17 cellular contexts compared by ENCODE assay signal in the genomic region with DNA sequence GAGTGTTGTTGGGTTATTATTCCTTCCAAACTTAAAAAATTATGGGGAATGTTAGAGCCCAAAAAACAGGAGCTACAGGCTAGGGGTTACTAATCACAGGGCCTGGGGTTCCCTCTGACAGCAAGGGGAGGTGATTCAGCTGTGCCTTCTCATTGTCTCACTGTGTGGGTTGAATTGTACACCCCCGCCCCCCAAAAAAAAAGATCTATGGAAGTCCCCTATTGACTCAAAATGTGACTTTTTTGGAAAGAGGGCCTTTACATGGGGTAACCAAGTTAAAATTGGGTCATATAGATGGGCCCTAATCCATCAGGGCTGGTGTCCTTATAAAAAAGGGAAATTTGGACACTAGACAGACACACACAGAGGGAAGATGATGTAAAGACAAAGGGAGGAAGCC.
A peak's percentile ranks its signal among the peaks of the same experiment; 100 is the strongest.
DNase-seq lines count a peak whose midpoint lies in the region; ATAC-seq and TF ChIP-seq lines count a peak whose summit lies in the region.
"Had no signal": no experiment of that assay in that cellular context is flagged by ENCODE, and none has a peak within 500 bp of the region (broad histone marks: within the 10 kb centered on the region; RNA-seq: fewer than 3 reads in every experiment).

No MANE protein-coding gene starts in this region.

- ATAC-seq in GM18502 (IDR thresholded peaks at IDR 0.05; ENCODE audit: poor library complexity, unreplicated experiment) (peak; percentile 54), GM19463 (IDR thresholded peaks at IDR 0.05; ENCODE audit: unreplicated experiment) (peak; percentile 39), HG02885 (IDR thresholded peaks at IDR 0.05; ENCODE audit: poor library complexity, unreplicated experiment) (peak; percentile 34), HG03045 (IDR thresholded peaks at IDR 0.05; ENCODE audit: unreplicated experiment) (no peak)
- ATAC-seq in stimulated activated naive CD8-positive, alpha-beta T cell treated with anti-CD3 and anti-CD28 coated beads, Interleukin-15, amount 100 ng/mL, for 72 hours, result no peak
- ATAC-seq: Right ventricle myocardium inferior had no signal

- no peaks in the 10 kb centered on the region for H3K9me3 Mint-ChIP-seq in stimulated activated naive CD8-positive, alpha-beta T cell treated with anti-CD3 and anti-CD28 coated beads, Interleukin-15, amount 100 ng/mL, for 72 hours

- peak; percentile 56 for DNase-seq in GM10266 (ENCODE audit: extremely low spot score)
- no peak for DNase-seq in stimulated activated CD4-positive, alpha-beta T cell treated with anti-CD3 and anti-CD28 coated beads, Interleukin-4, amount 100 ng/mL, for 24 hours
- no peak for DNase-seq in stimulated activated naive CD8-positive, alpha-beta T cell treated with anti-CD3 and anti-CD28 coated beads, Interleukin-15, amount 100 ng/mL, for 72 hours
- DNase-seq in hippocampal formation (lab: John Stamatoyannopoulos, UW), result no peak
- DNase-seq: BE2C, DMS53, GDM1, Kasumi-1, NCI-H1417, NCI-H1694 treated with DMSO at 0.1 percent for 48 hours, NCI-H446, T-helper 1 cell had no signal

- no peak overlapping the region for H3K4me3 Mint-ChIP-seq in stimulated activated naive CD8-positive, alpha-beta T cell treated with anti-CD3 and anti-CD28 coated beads, Interleukin-15, amount 100 ng/mL, for 72 hours

- H3K27me3 Mint-ChIP-seq in stimulated activated naive CD8-positive, alpha-beta T cell treated with anti-CD3 and anti-CD28 coated beads, Interleukin-15, amount 100 ng/mL, for 72 hours, result no peaks in the 10 kb centered on the region

- H3K4me1 Mint-ChIP-seq in stimulated activated naive CD8-positive, alpha-beta T cell treated with anti-CD3 and anti-CD28 coated beads, Interleukin-15, amount 100 ng/mL, for 72 hours, result no peaks in the 10 kb centered on the region

- H3K27ac Mint-ChIP-seq in stimulated activated naive CD8-positive, alpha-beta T cell treated with anti-CD3 and anti-CD28 coated beads, Interleukin-15, amount 100 ng/mL, for 72 hours, result no peak overlapping the region

- no peak for TF ChIP-seq CTCF in GM10266 (IDR thresholded peaks at IDR 0.05; ENCODE audit: control insufficient read depth, insufficient read depth, low read depth, missing control alignments)

Comparison
In these comparisons a context has a peak if more than half of its experiments do, and no peak if none do; other contexts are left out.
1. ATAC-seq: peak in GM18502 (single experiment), GM19463 (single experiment) and HG02885 (single experiment); none in HG03045 (single experiment) and stimulated activated naive CD8-positive, alpha-beta T cell treated with anti-CD3 and anti-CD28 coated beads, Interleukin-15, amount 100 ng/mL, for 72 hours (single experiment).